ENCODE assay signal across 8 cellular contexts in the genomic region with DNA sequence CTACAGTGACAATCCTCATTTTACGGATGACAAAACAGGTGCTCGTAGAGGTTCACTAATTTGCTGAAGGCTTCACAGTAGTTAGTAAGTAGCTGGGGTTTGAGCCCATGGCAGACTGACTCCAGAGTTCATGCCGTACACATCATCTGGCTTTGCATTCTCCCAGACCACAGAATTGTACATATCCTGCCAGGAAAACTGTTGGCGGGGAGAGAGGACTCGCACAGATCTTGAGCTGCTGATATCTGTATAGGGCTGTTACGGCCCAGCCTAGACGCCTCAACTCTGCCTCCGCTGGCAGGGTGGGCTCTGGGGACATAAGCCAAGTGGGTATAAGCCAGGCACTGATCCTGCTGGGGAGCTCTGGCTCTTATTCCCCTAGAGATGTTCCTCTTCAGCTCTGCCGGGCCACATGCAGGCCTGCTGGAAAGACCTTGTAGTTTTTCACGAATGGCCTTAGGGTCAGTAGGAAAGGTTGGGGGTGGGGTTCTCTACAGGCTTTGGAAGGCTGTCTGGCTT. TPM values are rescaled to one million over a fixed set of nuclear protein-coding genes. Genes with fewer than 3 reads are reported as not detected.
A peak's percentile ranks its signal among the peaks of the same experiment; 100 is the strongest.
DNase-seq lines count a peak whose midpoint lies in the region; ATAC-seq and TF ChIP-seq lines count a peak whose summit lies in the region.

No MANE protein-coding gene starts in this region.

- H3K4me1 Mint-ChIP-seq in activated naive CD8-positive, alpha-beta T cell (ENCODE audit: low read depth) = peaks cover 85% of the 10 kb centered on the region
- peaks cover 76% of the 10 kb centered on the region for H3K4me1 Mint-ChIP-seq in activated naive CD8-positive, alpha-beta T cell treated with anti-CD3 and anti-CD28 coated beads for 36 hours
- H3K4me1 Mint-ChIP-seq in mesothelial cell of epicardium = peaks cover 47% of the 10 kb centered on the region
- H3K4me1 Mint-ChIP-seq in Calu3 (ENCODE audit: low read depth, unreplicated experiment) = peaks cover 47% of the 10 kb centered on the region

- H3K27me3 Mint-ChIP-seq in activated naive CD8-positive, alpha-beta T cell = no peaks in the 10 kb centered on the region
- H3K27me3 Mint-ChIP-seq in activated naive CD8-positive, alpha-beta T cell treated with anti-CD3 and anti-CD28 coated beads for 36 hours = no peaks in the 10 kb centered on the region
- H3K27me3 Mint-ChIP-seq in mesothelial cell of epicardium (ENCODE audit: low read depth) (no peaks in the 10 kb centered on the region), Calu3 (ENCODE audit: unreplicated experiment) (no peaks in the 10 kb centered on the region)

- TF ChIP-seq CTCF in mesothelial cell of epicardium (IDR thresholded peaks at IDR 0.05; ENCODE audit: unreplicated experiment) = no peak
- no peak for TF ChIP-seq CTCF in Calu3 (IDR thresholded peaks at IDR 0.05; ENCODE audit: unreplicated experiment)

- intact Hi-C loops in Calu3 (cut with micrococcal nuclease; ENCODE audit: unreplicated experiment) = no loop called here

- H3K4me3 Mint-ChIP-seq in activated naive CD8-positive, alpha-beta T cell = peak overlapping the region; percentile 32
- H3K4me3 Mint-ChIP-seq in activated naive CD8-positive, alpha-beta T cell treated with anti-CD3 and anti-CD28 coated beads for 36 hours = no peak overlapping the region
- no peak overlapping the region for H3K4me3 Mint-ChIP-seq in mesothelial cell of epicardium
- no peak overlapping the region for H3K4me3 Mint-ChIP-seq in Calu3 (ENCODE audit: low read depth, unreplicated experiment)

- no peak overlapping the region for H3K27ac Mint-ChIP-seq in activated naive CD8-positive, alpha-beta T cell
- H3K27ac Mint-ChIP-seq in activated naive CD8-positive, alpha-beta T cell treated with anti-CD3 and anti-CD28 coated beads for 36 hours = no peak overlapping the region
- H3K27ac Mint-ChIP-seq in mesothelial cell of epicardium (peak overlapping the region; percentile 90), Calu3 (ENCODE audit: unreplicated experiment) (no peak overlapping the region)

- BruUV-seq in Calu3 (replicated peaks; lab: Mats Ljungman, UMichigan) = no TSS peak

- no peaks in the 10 kb centered on the region for H3K36me3 Mint-ChIP-seq in activated naive CD8-positive, alpha-beta T cell
- H3K36me3 Mint-ChIP-seq in activated naive CD8-positive, alpha-beta T cell treated with anti-CD3 and anti-CD28 coated beads for 36 hours = peaks cover 32% of the 10 kb centered on the region
- H3K36me3 Mint-ChIP-seq in mesothelial cell of epicardium (no peaks in the 10 kb centered on the region), Calu3 (ENCODE audit: insufficient read depth, unreplicated experiment) (peaks cover 31% of the 10 kb centered on the region)

- DNase-seq in activated naive CD8-positive, alpha-beta T cell treated with anti-CD3 and anti-CD28 coated beads for 36 hours = no peak
- DNase-seq in dermis blood vessel endothelial cell (peak; percentile 61), mesothelial cell of epicardium (ENCODE audit: low spot score in 2 of 2, unreplicated experiment in 2 of 2) (no peak), Calu3 (no peak)

- H3K9me3 Mint-ChIP-seq in activated naive CD8-positive, alpha-beta T cell (ENCODE audit: low read depth) = no peaks in the 10 kb centered on the region
- no peaks in the 10 kb centered on the region for H3K9me3 Mint-ChIP-seq in activated naive CD8-positive, alpha-beta T cell treated with anti-CD3 and anti-CD28 coated beads for 36 hours
- H3K9me3 Mint-ChIP-seq in mesothelial cell of epicardium (no peaks in the 10 kb centered on the region), Calu3 (ENCODE audit: low read depth, unreplicated experiment) (no peaks in the 10 kb centered on the region)

- CTCF ChIA-PET in Calu3 (lab: Charles Lee) = interaction anchor here (1.0 to 1.1 kb wide), 2 partner anchors 10 to 121 kb away, joined by 4 to 9 read pairs; no protein-coding TSS in a partner anchor

- ATAC-seq in GM19467 (IDR thresholded peaks at IDR 0.05; ENCODE audit: unreplicated experiment) (no peak), HG02571 (IDR thresholded peaks at IDR 0.05; ENCODE audit: unreplicated experiment) (no peak), HG03159 (IDR thresholded peaks at IDR 0.05; ENCODE audit: unreplicated experiment) (no peak)

RNA-seq across cellular contexts. Expression of gene LARP1, which starts 16.3 kb away (rescaled TPM):
- total RNA-seq in activated naive CD8-positive, alpha-beta T cell treated with anti-CD3 and anti-CD28 coated beads for 36 hours = 100 to 1,000 TPM; 285 to 292 TPM
- total RNA-seq in dermis blood vessel endothelial cell = 43.7 and 82.4 TPM in 2 replicates
- total RNA-seq in mesothelial cell of epicardium = 245 to 249 TPM (median 245 TPM) in 3 replicates
- 317 and 339 TPM in 2 replicates for total RNA-seq in Calu3 (2022)
